20 cellular contexts compared by ENCODE assay signal in the genomic region with DNA sequence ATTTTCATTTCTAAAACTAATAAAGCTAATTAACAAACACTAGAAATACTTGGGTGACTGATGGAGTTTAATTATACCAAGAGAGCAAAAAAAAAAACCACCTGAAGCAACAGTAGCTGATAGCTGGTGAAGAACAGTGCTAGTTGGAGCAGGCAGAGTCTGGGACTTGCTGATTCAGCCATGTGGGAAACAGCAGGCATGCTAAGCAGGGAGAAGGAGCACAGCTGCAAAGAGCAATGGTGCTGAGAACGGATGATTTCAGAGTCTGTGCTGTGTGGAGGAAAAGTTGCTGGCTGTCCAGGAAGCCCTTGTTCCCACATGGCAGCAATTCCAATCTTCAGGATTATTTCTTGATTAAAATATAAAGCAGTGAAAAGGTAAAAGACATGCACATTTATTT.
"Had no signal": no experiment of that assay in that cellular context is flagged by ENCODE, and none has a peak within 500 bp of the region (broad histone marks: within the 10 kb centered on the region; RNA-seq: fewer than 3 reads in every experiment).

No MANE protein-coding gene starts in this region.

- H3K4me1 Mint-ChIP-seq: activated naive CD8-positive, alpha-beta T cell treated with anti-CD3 and anti-CD28 coated beads for 36 hours; nephron; T-helper 17 cell had no signal

- H3K27ac Mint-ChIP-seq: activated CD4-positive, alpha-beta memory T cell treated with anti-CD3 and anti-CD28 coated beads for 36 hours; activated naive CD8-positive, alpha-beta T cell treated with anti-CD3 and anti-CD28 coated beads for 36 hours; nephron; T-helper 17 cell had no signal

- H3K9me3 Mint-ChIP-seq: activated CD4-positive, alpha-beta memory T cell treated with anti-CD3 and anti-CD28 coated beads for 36 hours; activated naive CD8-positive, alpha-beta T cell treated with anti-CD3 and anti-CD28 coated beads for 36 hours; nephron had no signal

- H3K36me3 ChIP-seq: breast epithelium, colonic mucosa, left ventricle myocardium inferior, sigmoid colon, thyroid gland, upper lobe of right lung had no signal

- H3K27me3 ChIP-seq: breast epithelium, colonic mucosa, sigmoid colon, thyroid gland, upper lobe of right lung had no signal

- H3K9me3 ChIP-seq: breast epithelium, colonic mucosa, left ventricle myocardium inferior, sigmoid colon, thyroid gland, upper lobe of right lung had no signal

- DNase-seq: activated CD4-positive, alpha-beta memory T cell treated with anti-CD3 and anti-CD28 coated beads for 36 hours; activated CD4-positive, alpha-beta T cell treated with anti-CD3 and anti-CD28 coated beads for 48 hours; activated naive CD4-positive, alpha-beta T cell treated with Interleukin-2 at 50 U/mL for 16 hours; activated naive CD8-positive, alpha-beta T cell treated with anti-CD3 and anti-CD28 coated beads for 36 hours; activated T-cell treated with anti-CD3 and anti-CD28 coated beads, Interleukin-2, amount 50 U/mL, for 48 hours; colonic mucosa; kidney glomerular epithelial cell; left ventricle myocardium inferior; midbrain; sigmoid colon; stimulated activated CD4-positive, alpha-beta T cell treated with anti-CD3 and anti-CD28 coated beads, Interleukin-4, amount 100 ng/mL, for 4 hours; stimulated activated naive CD8-positive, alpha-beta T cell treated with anti-CD3 and anti-CD28 coated beads, Interleukin-15, Interleukin-2, amounts not matched to agents 100 U/mL and 50 U/mL, for 24 hours; substantia nigra; SW 1271; T-helper 17 cell; thyroid gland; upper lobe of right lung had no signal

- ATAC-seq: stimulated activated naive CD8-positive, alpha-beta T cell treated with anti-CD3 and anti-CD28 coated beads, Interleukin-15, Interleukin-2, amounts not matched to agents 100 U/mL and 50 U/mL, for 24 hours; T-helper 17 cell; upper lobe of right lung had no signal

- H3K4me1 ChIP-seq: breast epithelium, colonic mucosa, left ventricle myocardium inferior, sigmoid colon, thyroid gland, upper lobe of right lung had no signal

- H3K4me3 ChIP-seq: breast epithelium, colonic mucosa, left ventricle myocardium inferior, sigmoid colon, thyroid gland, upper lobe of right lung had no signal

- H3K4me3 Mint-ChIP-seq: activated CD4-positive, alpha-beta memory T cell treated with anti-CD3 and anti-CD28 coated beads for 36 hours; activated naive CD8-positive, alpha-beta T cell treated with anti-CD3 and anti-CD28 coated beads for 36 hours; nephron; T-helper 17 cell had no signal

- H3K27ac ChIP-seq: breast epithelium, colonic mucosa, epithelial cell of prostate, left ventricle myocardium inferior, sigmoid colon, thyroid gland, upper lobe of right lung had no signal

- H3K36me3 Mint-ChIP-seq: activated CD4-positive, alpha-beta memory T cell treated with anti-CD3 and anti-CD28 coated beads for 36 hours; activated naive CD8-positive, alpha-beta T cell treated with anti-CD3 and anti-CD28 coated beads for 36 hours had no signal
